1 cellular context compared by ENCODE assay signal in the genomic region with DNA sequence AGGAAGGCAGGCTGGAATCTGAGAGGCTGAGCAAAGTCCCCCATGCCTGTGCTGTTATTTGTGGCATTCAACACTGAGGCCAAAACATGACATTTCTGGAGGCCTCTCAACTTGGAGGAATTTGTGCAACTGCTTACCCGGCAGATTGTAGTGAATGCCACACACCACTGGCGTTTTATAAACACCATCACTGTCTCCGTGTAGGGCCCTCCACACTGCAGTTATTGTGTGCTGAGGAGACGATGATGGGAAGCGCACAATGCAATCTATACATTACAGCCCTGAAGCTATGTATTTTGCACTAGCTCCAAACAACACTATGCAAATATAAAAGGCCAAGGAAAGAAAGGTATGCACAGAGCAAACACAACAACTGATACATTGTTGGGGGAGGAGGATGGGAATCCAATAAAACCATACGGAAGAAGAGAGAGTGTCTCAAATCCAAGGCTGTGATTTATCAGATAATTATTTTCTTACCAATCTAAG.
TF ChIP-seq lines count a peak whose summit lies in the region.

No MANE protein-coding gene starts in this region.

TF ChIP-seq in SK-N-SH, 30 proteins besides CTCF, POLR2A, EP300 and RAD21 (continued from another document):
- TF ChIP-seq REST (IDR thresholded peaks at IDR 0.05; ENCODE audit: low read depth, low read length) (no peak), JUND (IDR thresholded peaks at IDR 0.05) (no peak), NFIC (IDR thresholded peaks at IDR 0.05; ENCODE audit: borderline replicate concordance) (no peak), TAF1 (IDR thresholded peaks at IDR 0.05; ENCODE audit: borderline replicate concordance, low read depth, low read length) (no peak), GABPA (IDR thresholded peaks at IDR 0.05; ENCODE audit: low read depth) (no peak), SIN3A (IDR thresholded peaks at IDR 0.05; ENCODE audit: borderline replicate concordance, low read depth, low read length) (no peak), POLR2AphosphoS5 (IDR thresholded peaks at IDR 0.05; ENCODE audit: low read depth, low read length) (no peak), YY1 (IDR thresholded peaks at IDR 0.05; ENCODE audit: low read depth) (no peak), FOXJ3 (CRISPR knock-in tag; IDR thresholded peaks at IDR 0.05) (no peak)
